1 cellular context compared by ENCODE assay signal in genomic region chr9:83526901-83527300, GRCh38.
TF ChIP-seq lines count a peak whose summit lies in the region.

No MANE protein-coding gene starts in this region.

TF ChIP-seq in HepG2, 621 proteins besides CTCF, POLR2A, EP300 and RAD21 (continued from another document and continues in another):
- TF ChIP-seq KLF15 (CRISPR knock-in tag; IDR thresholded peaks at IDR 0.05; ENCODE audit: borderline replicate concordance) (no peak), ELF1 (CRISPR knock-in tag; IDR thresholded peaks at IDR 0.05) (no peak), EHMT2 (IDR thresholded peaks at IDR 0.05; ENCODE audit: borderline replicate concordance, low read depth, low read length) (peak; percentile 29; the same call in 1 of the 2 replicates), RXRB (CRISPR knock-in tag; IDR thresholded peaks at IDR 0.05; ENCODE audit: borderline replicate concordance) (peak; percentile 55; the same call in 1 of the 2 replicates), TEAD2 (CRISPR knock-in tag; IDR thresholded peaks at IDR 0.05) (no peak), MIER3 (CRISPR knock-in tag; IDR thresholded peaks at IDR 0.05; ENCODE audit: borderline replicate concordance) (no peak), ZNF724P (CRISPR knock-in tag; IDR thresholded peaks at IDR 0.05; ENCODE audit: borderline replicate concordance) (no peak), ZKSCAN1 (IDR thresholded peaks at IDR 0.05; ENCODE audit: low read length) (no peak), FOSL2 (CRISPR knock-in tag; IDR thresholded peaks at IDR 0.05) (peak; percentile 27; the same call in 1 of the 2 replicates), ZNF772 (CRISPR knock-in tag; IDR thresholded peaks at IDR 0.05) (no peak), PHF21A (CRISPR knock-in tag; IDR thresholded peaks at IDR 0.05) (0 out of 2 replicates have a peak, but pooled peaks have one; percentile 29), ZBTB8A (CRISPR knock-in tag; IDR thresholded peaks at IDR 0.05; ENCODE audit: borderline replicate concordance, low read depth) (no peak), KLF9 (CRISPR knock-in tag; IDR thresholded peaks at IDR 0.05; ENCODE audit: low read depth) (no peak), HNF4A (CRISPR knock-in tag; IDR thresholded peaks at IDR 0.05) (peak; percentile 73), HMG20A (CRISPR knock-in tag; IDR thresholded peaks at IDR 0.05; ENCODE audit: borderline replicate concordance) (peak; percentile 57), GFI1 (CRISPR knock-in tag; IDR thresholded peaks at IDR 0.05; ENCODE audit: borderline replicate concordance) (no peak), EED (CRISPR knock-in tag; IDR thresholded peaks at IDR 0.05) (no peak), ZNF292 (CRISPR knock-in tag; IDR thresholded peaks at IDR 0.05; ENCODE audit: borderline replicate concordance, low read depth) (peak; percentile 60; the same call in 1 of the 2 replicates), MAFG (CRISPR knock-in tag; IDR thresholded peaks at IDR 0.05) (no peak), ZFX (CRISPR knock-in tag; IDR thresholded peaks at IDR 0.05; ENCODE audit: low read depth) (peak; percentile 37; the same call in 1 of the 2 replicates), TFAP4 (IDR thresholded peaks at IDR 0.05; ENCODE audit: borderline replicate concordance, low read depth) (peak; percentile 84), XRCC5 (optimal IDR thresholded peaks at IDR 0.05; ENCODE audit: low read length) (peak; percentile 43), ZNF33B (CRISPR knock-in tag; IDR thresholded peaks at IDR 0.05) (no peak), SRY (CRISPR knock-in tag; IDR thresholded peaks at IDR 0.05) (no peak), GTF2F1 (IDR thresholded peaks at IDR 0.05; ENCODE audit: low read length) (no peak), SOX5 (CRISPR knock-in tag; IDR thresholded peaks at IDR 0.05; ENCODE audit: borderline replicate concordance) (peak; percentile 65; the same call in 1 of the 2 replicates), SAFB2 (CRISPR knock-in tag; IDR thresholded peaks at IDR 0.05; ENCODE audit: borderline replicate concordance, low read depth) (no peak)
- TF ChIP-seq, protein P1, sequence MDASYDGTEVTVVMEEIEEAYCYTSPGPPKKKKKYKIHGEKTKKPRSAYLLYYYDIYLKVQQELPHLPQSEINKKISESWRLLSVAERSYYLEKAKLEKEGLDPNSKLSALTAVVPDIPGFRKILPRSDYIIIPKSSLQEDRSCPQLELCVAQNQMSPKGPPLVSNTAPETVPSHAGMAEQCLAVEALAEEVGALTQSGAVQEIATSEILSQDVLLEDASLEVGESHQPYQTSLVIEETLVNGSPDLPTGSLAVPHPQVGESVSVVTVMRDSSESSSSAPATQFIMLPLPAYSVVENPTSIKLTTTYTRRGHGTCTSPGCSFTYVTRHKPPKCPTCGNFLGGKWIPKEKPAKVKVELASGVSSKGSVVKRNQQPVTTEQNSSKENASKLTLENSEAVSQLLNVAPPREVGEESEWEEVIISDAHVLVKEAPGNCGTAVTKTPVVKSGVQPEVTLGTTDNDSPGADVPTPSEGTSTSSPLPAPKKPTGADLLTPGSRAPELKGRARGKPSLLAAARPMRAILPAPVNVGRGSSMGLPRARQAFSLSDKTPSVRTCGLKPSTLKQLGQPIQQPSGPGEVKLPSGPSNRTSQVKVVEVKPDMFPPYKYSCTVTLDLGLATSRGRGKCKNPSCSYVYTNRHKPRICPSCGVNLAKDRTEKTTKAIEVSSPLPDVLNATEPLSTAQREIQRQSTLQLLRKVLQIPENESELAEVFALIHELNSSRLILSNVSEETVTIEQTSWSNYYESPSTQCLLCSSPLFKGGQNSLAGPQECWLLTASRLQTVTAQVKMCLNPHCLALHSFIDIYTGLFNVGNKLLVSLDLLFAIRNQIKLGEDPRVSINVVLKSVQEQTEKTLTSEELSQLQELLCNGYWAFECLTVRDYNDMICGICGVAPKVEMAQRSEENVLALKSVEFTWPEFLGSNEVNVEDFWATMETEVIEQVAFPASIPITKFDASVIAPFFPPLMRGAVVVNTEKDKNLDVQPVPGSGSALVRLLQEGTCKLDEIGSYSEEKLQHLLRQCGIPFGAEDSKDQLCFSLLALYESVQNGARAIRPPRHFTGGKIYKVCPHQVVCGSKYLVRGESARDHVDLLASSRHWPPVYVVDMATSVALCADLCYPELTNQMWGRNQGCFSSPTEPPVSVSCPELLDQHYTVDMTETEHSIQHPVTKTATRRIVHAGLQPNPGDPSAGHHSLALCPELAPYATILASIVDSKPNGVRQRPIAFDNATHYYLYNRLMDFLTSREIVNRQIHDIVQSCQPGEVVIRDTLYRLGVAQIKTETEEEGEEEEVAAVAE (CRISPR knock-in tag; IDR thresholded peaks at IDR 0.05; ENCODE audit: borderline replicate concordance): no peak
- TF ChIP-seq, protein P2, sequence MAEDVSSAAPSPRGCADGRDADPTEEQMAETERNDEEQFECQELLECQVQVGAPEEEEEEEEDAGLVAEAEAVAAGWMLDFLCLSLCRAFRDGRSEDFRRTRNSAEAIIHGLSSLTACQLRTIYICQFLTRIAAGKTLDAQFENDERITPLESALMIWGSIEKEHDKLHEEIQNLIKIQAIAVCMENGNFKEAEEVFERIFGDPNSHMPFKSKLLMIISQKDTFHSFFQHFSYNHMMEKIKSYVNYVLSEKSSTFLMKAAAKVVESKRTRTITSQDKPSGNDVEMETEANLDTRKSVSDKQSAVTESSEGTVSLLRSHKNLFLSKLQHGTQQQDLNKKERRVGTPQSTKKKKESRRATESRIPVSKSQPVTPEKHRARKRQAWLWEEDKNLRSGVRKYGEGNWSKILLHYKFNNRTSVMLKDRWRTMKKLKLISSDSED (CRISPR knock-in tag; IDR thresholded peaks at IDR 0.05): no peak
- TF ChIP-seq, protein P3, sequence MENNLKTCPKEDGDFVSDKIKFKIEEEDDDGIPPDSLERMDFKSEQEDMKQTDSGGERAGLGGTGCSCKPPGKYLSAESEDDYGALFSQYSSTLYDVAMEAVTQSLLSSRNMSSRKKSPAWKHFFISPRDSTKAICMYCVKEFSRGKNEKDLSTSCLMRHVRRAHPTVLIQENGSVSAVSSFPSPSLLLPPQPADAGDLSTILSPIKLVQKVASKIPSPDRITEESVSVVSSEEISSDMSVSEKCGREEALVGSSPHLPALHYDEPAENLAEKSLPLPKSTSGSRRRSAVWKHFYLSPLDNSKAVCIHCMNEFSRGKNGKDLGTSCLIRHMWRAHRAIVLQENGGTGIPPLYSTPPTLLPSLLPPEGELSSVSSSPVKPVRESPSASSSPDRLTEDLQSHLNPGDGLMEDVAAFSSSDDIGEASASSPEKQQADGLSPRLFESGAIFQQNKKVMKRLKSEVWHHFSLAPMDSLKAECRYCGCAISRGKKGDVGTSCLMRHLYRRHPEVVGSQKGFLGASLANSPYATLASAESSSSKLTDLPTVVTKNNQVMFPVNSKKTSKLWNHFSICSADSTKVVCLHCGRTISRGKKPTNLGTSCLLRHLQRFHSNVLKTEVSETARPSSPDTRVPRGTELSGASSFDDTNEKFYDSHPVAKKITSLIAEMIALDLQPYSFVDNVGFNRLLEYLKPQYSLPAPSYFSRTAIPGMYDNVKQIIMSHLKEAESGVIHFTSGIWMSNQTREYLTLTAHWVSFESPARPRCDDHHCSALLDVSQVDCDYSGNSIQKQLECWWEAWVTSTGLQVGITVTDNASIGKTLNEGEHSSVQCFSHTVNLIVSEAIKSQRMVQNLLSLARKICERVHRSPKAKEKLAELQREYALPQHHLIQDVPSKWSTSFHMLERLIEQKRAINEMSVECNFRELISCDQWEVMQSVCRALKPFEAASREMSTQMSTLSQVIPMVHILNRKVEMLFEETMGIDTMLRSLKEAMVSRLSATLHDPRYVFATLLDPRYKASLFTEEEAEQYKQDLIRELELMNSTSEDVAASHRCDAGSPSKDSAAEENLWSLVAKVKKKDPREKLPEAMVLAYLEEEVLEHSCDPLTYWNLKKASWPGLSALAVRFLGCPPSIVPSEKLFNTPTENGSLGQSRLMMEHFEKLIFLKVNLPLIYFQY (CRISPR knock-in tag; IDR thresholded peaks at IDR 0.05; ENCODE audit: borderline replicate concordance): no peak; the same call in 1 of the 2 replicates
- TF ChIP-seq, protein P4, sequence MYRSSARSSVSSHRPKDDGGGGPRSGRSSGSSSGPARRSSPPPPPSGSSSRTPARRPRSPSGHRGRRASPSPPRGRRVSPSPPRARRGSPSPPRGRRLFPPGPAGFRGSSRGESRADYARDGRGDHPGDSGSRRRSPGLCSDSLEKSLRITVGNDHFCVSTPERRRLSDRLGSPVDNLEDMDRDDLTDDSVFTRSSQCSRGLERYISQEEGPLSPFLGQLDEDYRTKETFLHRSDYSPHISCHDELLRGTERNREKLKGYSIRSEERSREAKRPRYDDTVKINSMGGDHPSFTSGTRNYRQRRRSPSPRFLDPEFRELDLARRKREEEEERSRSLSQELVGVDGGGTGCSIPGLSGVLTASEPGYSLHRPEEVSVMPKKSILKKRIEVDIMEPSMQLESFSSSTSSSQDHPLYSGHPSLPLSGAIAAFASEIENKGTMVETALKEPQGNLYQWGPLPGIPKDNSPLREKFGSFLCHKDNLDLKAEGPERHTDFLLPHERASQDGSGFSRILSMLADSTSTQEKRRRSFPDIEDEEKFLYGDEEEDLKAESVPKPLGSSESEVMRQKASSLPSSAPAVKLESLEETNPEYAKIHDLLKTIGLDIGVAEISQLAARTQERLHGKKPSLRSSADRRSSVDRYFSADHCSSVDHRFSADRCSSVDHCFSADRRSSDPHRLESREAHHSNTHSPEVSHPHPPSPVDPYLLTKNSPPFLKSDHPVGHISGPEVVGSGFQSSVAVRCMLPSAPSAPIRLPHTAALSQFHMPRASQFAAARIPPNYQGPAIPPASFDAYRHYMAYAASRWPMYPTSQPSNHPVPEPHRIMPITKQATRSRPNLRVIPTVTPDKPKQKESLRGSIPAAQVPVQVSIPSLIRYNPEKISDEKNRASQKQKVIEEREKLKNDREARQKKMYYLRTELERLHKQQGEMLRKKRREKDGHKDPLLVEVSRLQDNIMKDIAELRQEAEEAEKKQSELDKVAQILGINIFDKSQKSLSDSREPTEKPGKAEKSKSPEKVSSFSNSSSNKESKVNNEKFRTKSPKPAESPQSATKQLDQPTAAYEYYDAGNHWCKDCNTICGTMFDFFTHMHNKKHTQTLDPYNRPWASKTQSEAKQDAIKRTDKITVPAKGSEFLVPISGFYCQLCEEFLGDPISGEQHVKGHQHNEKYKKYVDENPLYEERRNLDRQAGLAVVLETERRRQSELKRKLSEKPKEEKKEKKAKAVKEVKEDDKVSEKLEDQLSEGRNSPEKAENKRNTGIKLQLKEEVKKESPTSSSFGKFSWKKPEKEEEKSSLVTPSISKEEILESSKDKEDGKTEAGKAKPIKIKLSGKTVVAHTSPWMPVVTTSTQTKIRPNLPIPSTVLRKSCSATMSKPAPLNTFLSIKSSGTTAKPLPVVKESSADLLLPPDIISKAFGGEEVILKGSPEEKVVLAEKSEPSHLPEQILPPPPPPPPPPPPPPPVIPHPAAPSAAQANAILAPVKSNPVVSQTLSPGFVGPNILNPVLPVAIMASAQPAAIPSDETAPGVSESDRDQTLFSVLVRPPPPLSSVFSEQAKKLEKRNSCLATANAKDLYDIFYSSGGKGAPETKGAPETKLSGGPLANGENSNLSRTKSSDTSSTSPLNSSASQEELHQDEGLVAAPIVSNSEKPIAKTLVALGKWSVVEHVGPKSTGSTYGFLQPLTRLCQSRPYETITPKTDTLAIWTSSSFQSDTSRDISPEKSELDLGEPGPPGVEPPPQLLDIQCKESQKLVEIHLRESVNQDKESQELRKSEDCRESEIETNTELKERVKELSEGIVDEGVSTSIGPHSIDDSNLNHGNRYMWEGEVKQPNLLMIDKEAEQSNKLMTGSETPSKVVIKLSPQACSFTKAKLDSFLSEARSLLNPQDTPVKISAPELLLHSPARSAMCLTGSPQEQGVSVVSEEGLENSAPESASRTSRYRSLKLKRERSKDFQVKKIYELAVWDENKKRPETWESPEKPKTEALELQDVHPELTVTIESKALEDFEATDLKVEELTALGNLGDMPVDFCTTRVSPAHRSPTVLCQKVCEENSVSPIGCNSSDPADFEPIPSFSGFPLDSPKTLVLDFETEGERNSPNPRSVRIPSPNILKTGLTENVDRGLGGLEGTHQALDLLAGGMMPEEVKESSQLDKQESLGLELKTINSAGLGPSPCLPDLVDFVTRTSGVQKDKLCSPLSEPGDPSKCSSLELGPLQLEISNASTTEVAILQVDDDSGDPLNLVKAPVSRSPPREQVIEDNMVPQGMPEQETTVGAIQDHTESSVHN (CRISPR knock-in tag; IDR thresholded peaks at IDR 0.05): no peak
- TF ChIP-seq, protein P5, sequence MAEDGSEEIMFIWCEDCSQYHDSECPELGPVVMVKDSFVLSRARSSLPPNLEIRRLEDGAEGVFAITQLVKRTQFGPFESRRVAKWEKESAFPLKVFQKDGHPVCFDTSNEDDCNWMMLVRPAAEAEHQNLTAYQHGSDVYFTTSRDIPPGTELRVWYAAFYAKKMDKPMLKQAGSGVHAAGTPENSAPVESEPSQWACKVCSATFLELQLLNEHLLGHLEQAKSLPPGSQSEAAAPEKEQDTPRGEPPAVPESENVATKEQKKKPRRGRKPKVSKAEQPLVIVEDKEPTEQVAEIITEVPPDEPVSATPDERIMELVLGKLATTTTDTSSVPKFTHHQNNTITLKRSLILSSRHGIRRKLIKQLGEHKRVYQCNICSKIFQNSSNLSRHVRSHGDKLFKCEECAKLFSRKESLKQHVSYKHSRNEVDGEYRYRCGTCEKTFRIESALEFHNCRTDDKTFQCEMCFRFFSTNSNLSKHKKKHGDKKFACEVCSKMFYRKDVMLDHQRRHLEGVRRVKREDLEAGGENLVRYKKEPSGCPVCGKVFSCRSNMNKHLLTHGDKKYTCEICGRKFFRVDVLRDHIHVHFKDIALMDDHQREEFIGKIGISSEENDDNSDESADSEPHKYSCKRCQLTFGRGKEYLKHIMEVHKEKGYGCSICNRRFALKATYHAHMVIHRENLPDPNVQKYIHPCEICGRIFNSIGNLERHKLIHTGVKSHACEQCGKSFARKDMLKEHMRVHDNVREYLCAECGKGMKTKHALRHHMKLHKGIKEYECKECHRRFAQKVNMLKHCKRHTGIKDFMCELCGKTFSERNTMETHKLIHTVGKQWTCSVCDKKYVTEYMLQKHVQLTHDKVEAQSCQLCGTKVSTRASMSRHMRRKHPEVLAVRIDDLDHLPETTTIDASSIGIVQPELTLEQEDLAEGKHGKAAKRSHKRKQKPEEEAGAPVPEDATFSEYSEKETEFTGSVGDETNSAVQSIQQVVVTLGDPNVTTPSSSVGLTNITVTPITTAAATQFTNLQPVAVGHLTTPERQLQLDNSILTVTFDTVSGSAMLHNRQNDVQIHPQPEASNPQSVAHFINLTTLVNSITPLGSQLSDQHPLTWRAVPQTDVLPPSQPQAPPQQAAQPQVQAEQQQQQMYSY (CRISPR knock-in tag; IDR thresholded peaks at IDR 0.05): no peak
- TF ChIP-seq, protein P6, sequence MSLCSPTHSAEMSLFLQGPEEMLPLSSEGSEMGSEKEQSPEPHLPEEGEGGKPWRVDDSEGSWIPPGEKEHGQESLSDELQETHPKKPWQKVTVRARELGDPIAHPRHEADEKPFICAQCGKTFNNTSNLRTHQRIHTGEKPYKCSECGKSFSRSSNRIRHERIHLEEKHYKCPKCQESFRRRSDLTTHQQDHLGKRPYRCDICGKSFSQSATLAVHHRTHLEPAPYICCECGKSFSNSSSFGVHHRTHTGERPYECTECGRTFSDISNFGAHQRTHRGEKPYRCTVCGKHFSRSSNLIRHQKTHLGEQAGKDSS (CRISPR knock-in tag; IDR thresholded peaks at IDR 0.05; ENCODE audit: borderline replicate concordance, low read depth): no peak
